Comparison of ENCODE assay signal across 7 cellular contexts in the genomic region with DNA sequence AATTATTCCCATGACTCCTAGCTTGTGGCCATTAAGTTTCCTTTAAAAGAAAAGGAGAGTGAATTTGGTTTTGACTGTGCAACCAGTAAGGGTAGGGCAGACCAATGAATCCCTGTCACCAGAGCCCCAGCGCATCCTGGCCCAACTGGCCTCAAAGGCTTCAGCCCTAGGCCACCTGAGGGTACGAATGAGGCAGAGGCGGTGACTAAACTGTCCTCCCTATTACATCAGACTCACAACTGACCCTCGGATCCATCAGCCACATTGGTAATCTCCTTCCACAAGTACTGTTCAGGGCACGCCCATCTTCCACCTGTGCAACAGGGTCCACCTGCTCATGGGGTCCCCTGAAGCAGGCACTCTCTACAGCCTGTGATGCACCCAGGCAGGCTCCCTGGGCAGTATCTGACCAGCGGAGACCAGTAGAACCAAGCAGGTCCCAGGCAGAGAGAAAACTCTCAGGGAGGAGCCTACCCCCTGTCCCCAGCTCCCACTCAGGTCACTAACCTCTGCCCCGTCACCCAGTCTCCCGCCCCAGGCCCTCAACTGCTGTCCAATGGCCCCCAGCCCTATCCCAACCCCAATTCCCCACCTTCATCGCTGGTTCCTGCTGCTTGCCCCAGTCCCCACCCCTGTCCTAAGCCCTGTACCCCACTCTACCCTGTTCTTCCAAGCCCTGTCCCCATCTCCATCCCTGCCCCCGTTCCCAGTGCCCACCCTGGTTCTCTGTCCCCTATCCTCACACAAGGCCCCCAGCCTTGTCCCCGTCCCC. TPM values are rescaled to one million over a fixed set of nuclear protein-coding genes. Genes with fewer than 3 reads are reported as not detected.
DNase-seq lines count a peak whose midpoint lies in the region; ATAC-seq and TF ChIP-seq lines count a peak whose summit lies in the region.

No MANE protein-coding gene starts in this region.

- H3K23ac ChIP-seq in IMR-90 (ENCODE audit: low read depth, low read length), result peak overlapping the region; percentile 71; the same call in 1 of the 2 replicates

- H3K4me2 ChIP-seq in IMR-90 (ENCODE audit: low read depth, low read length), result peak overlapping the region; percentile 92

- H3K4me3 Mint-ChIP-seq in activated naive CD8-positive, alpha-beta T cell treated with anti-CD3 and anti-CD28 coated beads, Interleukin-2, amount 10 ng/mL, durations not matched to agents 7 days and 5 days, result peak overlapping the region; percentile 90
- H3K4me3 Mint-ChIP-seq in immature natural killer cell, result peak overlapping the region; percentile 68 to 90 (median 84)

- no peak for ATAC-seq in IMR-90 (ENCODE audit: low read depth)
- no peak for ATAC-seq in activated naive CD8-positive, alpha-beta T cell treated with anti-CD3 and anti-CD28 coated beads, Interleukin-2, amount 10 ng/mL, durations not matched to agents 7 days and 5 days (ENCODE audit: low read depth)
- no peak for ATAC-seq in GM21723 (IDR thresholded peaks at IDR 0.05; ENCODE audit: unreplicated experiment)
- no peak for ATAC-seq in GM19023 (IDR thresholded peaks at IDR 0.05; ENCODE audit: unreplicated experiment)
- no peak for ATAC-seq in HG02981 (IDR thresholded peaks at IDR 0.05; ENCODE audit: unreplicated experiment)

- peaks cover 13% of the 10 kb centered on the region for H4K20me1 ChIP-seq in IMR-90 (ENCODE audit: insufficient read depth, low read length)

- no peak overlapping the region for H4K5ac ChIP-seq in IMR-90 (ENCODE audit: low read depth, low read length)

- peaks cover 7% of the 10 kb centered on the region for H3K36me3 Mint-ChIP-seq in activated naive CD8-positive, alpha-beta T cell treated with anti-CD3 and anti-CD28 coated beads, Interleukin-2, amount 10 ng/mL, durations not matched to agents 7 days and 5 days
- peaks cover 3 to 4% (median 3%) of the 10 kb centered on the region in 3 donors for H3K36me3 Mint-ChIP-seq in immature natural killer cell

- no peak overlapping the region for H2BK120ac ChIP-seq in IMR-90 (ENCODE audit: low read depth, low read length)

- H3K27ac ChIP-seq in IMR-90 (ENCODE audit: insufficient read depth, low read length) (peak overlapping the region; percentile 76), subcutaneous abdominal adipose tissue (ENCODE audit: low read depth, low read length) (no peak overlapping the region)

- H3K79me1 ChIP-seq in IMR-90 (ENCODE audit: low read depth in 1 of 2, low read length in 2 of 2), result peaks cover 16 to 48% of the 10 kb centered on the region in 2 experiments

- TF ChIP-seq RAD21 in IMR-90 (IDR thresholded peaks at IDR 0.05; ENCODE audit: low read length), result no peak

- H3K14ac ChIP-seq in IMR-90 (replicated peaks; ENCODE audit: low read depth, low read length), result peak overlapping the region; percentile 63

- H2AK9ac ChIP-seq in IMR-90 (replicated peaks; ENCODE audit: low read depth, low read length, poor library complexity), result peak overlapping the region; percentile 90

- H3K27ac Mint-ChIP-seq in activated naive CD8-positive, alpha-beta T cell treated with anti-CD3 and anti-CD28 coated beads, Interleukin-2, amount 10 ng/mL, durations not matched to agents 7 days and 5 days, result peak overlapping the region; percentile 85
- H3K27ac Mint-ChIP-seq in immature natural killer cell, result peak overlapping the region; percentile 35 to 92 (median 80)

- H3K18ac ChIP-seq in IMR-90 (ENCODE audit: low read depth, low read length), result no peak overlapping the region

- no peak overlapping the region for H2BK15ac ChIP-seq in IMR-90 (ENCODE audit: low read depth, low read length)

- no peak overlapping the region; a peak in 1 of 4 replicates for H4K8ac ChIP-seq in IMR-90 (ENCODE audit: low read depth in 2 of 2, low read length in 2 of 2)

- no peak for DNase-seq in IMR-90
- no peak for DNase-seq in activated naive CD8-positive, alpha-beta T cell treated with anti-CD3 and anti-CD28 coated beads, Interleukin-2, amount 10 ng/mL, durations not matched to agents 7 days and 5 days
- DNase-seq in immature natural killer cell, result no peak

- H4K91ac ChIP-seq in IMR-90 (ENCODE audit: insufficient read depth, low read depth, low read length), result no peak overlapping the region

- dilution Hi-C loops in IMR-90 (cut with HindIII; ENCODE audit: low sequenced_read_pairs, unreplicated experiment), result no loop called here

- H2BK20ac ChIP-seq in IMR-90 (ENCODE audit: low read depth, low read length), result no peak overlapping the region

- WGBS in IMR-90 (ENCODE audit: extremely low coverage in 2 of 2, insufficient read length in 1 of 2), 2 experiments, result 53% methylated on average over 4 of the region's 11 CpGs; no CpG with 5 or more reads in 1 of the 2 experiments

- no peak for TF ChIP-seq CTCF in IMR-90 (conservative IDR thresholded peaks at IDR 0.05; ENCODE audit: low read depth, low read length)

- peaks cover 5% of the 10 kb centered on the region for H3K9me1 ChIP-seq in IMR-90 (ENCODE audit: insufficient read depth, low read length)

- H3K4me3 ChIP-seq in IMR-90 (ENCODE audit: insufficient read depth, low read depth, low read length), result peak overlapping the region; percentile 71
- H3K4me3 ChIP-seq in subcutaneous abdominal adipose tissue (ENCODE audit: low read depth in 1 of 5, low read length in 5 of 5), result peak overlapping the region; percentile 65 to 85 (median 81)

- peaks cover 37% of the 10 kb centered on the region for H3K36me3 ChIP-seq in IMR-90 (ENCODE audit: control insufficient read depth, insufficient read depth, low read length)
- peaks cover 0 to 37% (median 34%) of the 10 kb centered on the region in 5 donors for H3K36me3 ChIP-seq in subcutaneous abdominal adipose tissue (ENCODE audit: control insufficient read depth in 5 of 5, insufficient read depth in 5 of 5, low read length in 5 of 5)

- H3K27me3 ChIP-seq in IMR-90 (ENCODE audit: control insufficient read depth, insufficient read depth, low read length) (no peaks in the 10 kb centered on the region), subcutaneous abdominal adipose tissue (ENCODE audit: control insufficient read depth in 5 of 5, insufficient read depth in 4 of 5, low read length in 5 of 5) (no peaks in the 10 kb centered on the region)

- H2BK5ac ChIP-seq in IMR-90 (ENCODE audit: low read depth, low read length, poor library complexity, severe bottlenecking), result no peak overlapping the region

- H3K4me1 ChIP-seq in IMR-90 (ENCODE audit: control insufficient read depth, insufficient read depth, low read length) (peaks cover 3% of the 10 kb centered on the region), subcutaneous abdominal adipose tissue (ENCODE audit: control insufficient read depth in 5 of 5, insufficient read depth in 5 of 5, low read length in 5 of 5) (peaks cover 2 to 23% (median 19%) of the 10 kb centered on the region in 5 donors)

- H3K56ac ChIP-seq in IMR-90 (ENCODE audit: extremely low read depth, insufficient read depth, low read length), result no peak overlapping the region

- H3K27me3 Mint-ChIP-seq in activated naive CD8-positive, alpha-beta T cell treated with anti-CD3 and anti-CD28 coated beads, Interleukin-2, amount 10 ng/mL, durations not matched to agents 7 days and 5 days, result no peaks in the 10 kb centered on the region
- H3K27me3 Mint-ChIP-seq in immature natural killer cell (ENCODE audit: low read depth in 3 of 3), result peaks cover 0 to 3% (median 3%) of the 10 kb centered on the region in 3 donors

- peaks cover 2% of the 10 kb centered on the region; the same call in 1 of the 2 replicates for H3K9me3 ChIP-seq in IMR-90 (ENCODE audit: control insufficient read depth, insufficient read depth, low read length)
- peaks cover 0 to 3% (median 0%) of the 10 kb centered on the region in 5 donors for H3K9me3 ChIP-seq in subcutaneous abdominal adipose tissue (ENCODE audit: control insufficient read depth in 5 of 5, low read length in 5 of 5)

- peak overlapping the region; percentile 51 for H2AK5ac ChIP-seq in IMR-90 (ENCODE audit: low read depth, low read length)

- H2AFZ ChIP-seq in IMR-90 (replicated peaks; ENCODE audit: low read length, poor library complexity), result peak overlapping the region; percentile 7

- H3K4ac ChIP-seq in IMR-90 (ENCODE audit: low read depth, low read length), result peak overlapping the region; percentile 59; the same call in 1 of the 2 replicates

- peaks cover 14% of the 10 kb centered on the region for H3K4me1 Mint-ChIP-seq in activated naive CD8-positive, alpha-beta T cell treated with anti-CD3 and anti-CD28 coated beads, Interleukin-2, amount 10 ng/mL, durations not matched to agents 7 days and 5 days
- H3K4me1 Mint-ChIP-seq in immature natural killer cell, result peaks cover 23 to 25% of the 10 kb centered on the region in 2 donors

- in situ Hi-C loops in IMR-90 (cut with MboI; ENCODE audit: low sequenced_read_pairs), result no loop called here

- no TSS peak for BruUV-seq in IMR-90 (replicated peaks; lab: Mats Ljungman, UMichigan)

- CTCF ChIA-PET in IMR-90 (lab: Yijun Ruan, JAX), result no interaction called here

- no peak for TF ChIP-seq POLR2A in IMR-90 (IDR thresholded peaks at IDR 0.05; ENCODE audit: low read depth, low read length)

- intact Hi-C loops in IMR-90 (cut with micrococcal nuclease), result no loop called here

- POLR2A ChIA-PET in IMR-90 (lab: Charles Lee; ENCODE audit: unreplicated experiment), result no interaction called here
- POLR2A ChIA-PET in activated naive CD8-positive, alpha-beta T cell treated with anti-CD3 and anti-CD28 coated beads, Interleukin-2, amount 10 ng/mL, durations not matched to agents 7 days and 5 days (lab: Charles Lee), result interaction anchor here (0.6 to 1.2 kb wide), 3 partner anchors 14 to 22 kb away, joined by 3 to 4 read pairs (median 4); a partner anchor contains a TSS

- no peaks in the 10 kb centered on the region for H3K9me3 Mint-ChIP-seq in activated naive CD8-positive, alpha-beta T cell treated with anti-CD3 and anti-CD28 coated beads, Interleukin-2, amount 10 ng/mL, durations not matched to agents 7 days and 5 days
- H3K9me3 Mint-ChIP-seq in immature natural killer cell, result no peaks in the 10 kb centered on the region

- H3K9ac ChIP-seq in IMR-90 (ENCODE audit: low read depth, low read length) (peak overlapping the region; percentile 68), subcutaneous abdominal adipose tissue (ENCODE audit: low read length in 5 of 5) (peak overlapping the region; percentile 44 to 88 (median 83))

RNA-seq across cellular contexts. Expression of a gene that starts 0.9 kb away (rescaled TPM):
- total RNA-seq in IMR-90 (2012; rRNA removed), result 279 and 538 TPM in 2 replicates
- 701 and 703 TPM in 2 replicates for polyA plus RNA-seq in IMR-90 (2012; rRNA removed)
- 514 and 713 TPM in 2 replicates for polyA plus RNA-seq in IMR-90 (2012; cell fraction: cytosol; rRNA removed)
- polyA plus RNA-seq in IMR-90 (2012; cell fraction: nucleus; rRNA removed; ENCODE audit: low replicate concordance), result 248 and 634 TPM in 2 replicates
- total RNA-seq in activated naive CD8-positive, alpha-beta T cell treated with anti-CD3 and anti-CD28 coated beads, Interleukin-2, amount 10 ng/mL, durations not matched to agents 7 days and 5 days, result 100 to 1,000 TPM; 289 to 297 TPM
- 100 to 1,000 TPM; 309 to 463 (median 411) TPM for polyA plus RNA-seq in immature natural killer cell

RNA-seq across cellular contexts. Expression of a gene that starts 13.0 kb away (rescaled TPM):
- 0.18 and 0.28 TPM in 2 replicates for total RNA-seq in IMR-90 (2012; rRNA removed)
- polyA plus RNA-seq in IMR-90 (2012; rRNA removed) (3.5 and 5.0 TPM in 2 replicates), immature natural killer cell (under 1 TPM in 1 of 3 donors, not detected in 2; 0.19 TPM)
- polyA plus RNA-seq in IMR-90 (2012; cell fraction: cytosol; rRNA removed), result 1.2 and 2.7 TPM in 2 replicates
- polyA plus RNA-seq in IMR-90 (2012; cell fraction: nucleus; rRNA removed; ENCODE audit: low replicate concordance), result 36.8 and 106 TPM in 2 replicates
- 10 to 100 TPM; 16.6 to 18.0 TPM for total RNA-seq in activated naive CD8-positive, alpha-beta T cell treated with anti-CD3 and anti-CD28 coated beads, Interleukin-2, amount 10 ng/mL, durations not matched to agents 7 days and 5 days

RNA-seq across cellular contexts. Expression of a gene that starts 16.0 kb away (rescaled TPM):
- total RNA-seq in IMR-90 (2012; rRNA removed), result 70.3 and 79.8 TPM in 2 replicates
- 214 and 338 TPM in 2 replicates for polyA plus RNA-seq in IMR-90 (2012; rRNA removed)
- 216 and 420 TPM in 2 replicates for polyA plus RNA-seq in IMR-90 (2012; cell fraction: cytosol; rRNA removed)
- 195 and 363 TPM in 2 replicates for polyA plus RNA-seq in IMR-90 (2012; cell fraction: nucleus; rRNA removed; ENCODE audit: low replicate concordance)
- total RNA-seq in activated naive CD8-positive, alpha-beta T cell treated with anti-CD3 and anti-CD28 coated beads, Interleukin-2, amount 10 ng/mL, durations not matched to agents 7 days and 5 days, result 10 to 100 TPM; 80.5 to 89.0 TPM
- polyA plus RNA-seq in immature natural killer cell, result 100 to 1,000 TPM; 127 to 212 (median 166) TPM

RNA-seq across cellular contexts. Expression of a gene that starts 21.1 kb away (rescaled TPM):
- 5.8 and 6.6 TPM in 2 replicates for total RNA-seq in IMR-90 (2012; rRNA removed)
- polyA plus RNA-seq in IMR-90 (2012; rRNA removed) (12.0 and 12.9 TPM in 2 replicates), immature natural killer cell (10 to 100 TPM in 2 of 3 donors, 1 to 10 TPM in 1; 7.6 to 32.7 (median 11.0) TPM)
- polyA plus RNA-seq in IMR-90 (2012; cell fraction: cytosol; rRNA removed), result 11.5 and 13.1 TPM in 2 replicates
- 21.4 and 48.2 TPM in 2 replicates for polyA plus RNA-seq in IMR-90 (2012; cell fraction: nucleus; rRNA removed; ENCODE audit: low replicate concordance)
- total RNA-seq in activated naive CD8-positive, alpha-beta T cell treated with anti-CD3 and anti-CD28 coated beads, Interleukin-2, amount 10 ng/mL, durations not matched to agents 7 days and 5 days, result 10 to 100 TPM; 44.0 to 52.1 TPM

RNA-seq across cellular contexts. Expression of a gene that starts 22.9 kb away (rescaled TPM):
- total RNA-seq in IMR-90 (2012; rRNA removed), result 0.18 and 0.28 TPM in 2 replicates
- polyA plus RNA-seq in IMR-90 (2012; rRNA removed) (1.5 and 1.9 TPM in 2 replicates), immature natural killer cell (under 1 TPM; 0.09 to 1.00 (median 0.82) TPM)
- 0.62 and 0.77 TPM in 2 replicates for polyA plus RNA-seq in IMR-90 (2012; cell fraction: cytosol; rRNA removed)
- polyA plus RNA-seq in IMR-90 (2012; cell fraction: nucleus; rRNA removed; ENCODE audit: low replicate concordance), result 9.3 and 21.4 TPM in 2 replicates
- 1 to 10 TPM; 6.6 to 6.7 TPM for total RNA-seq in activated naive CD8-positive, alpha-beta T cell treated with anti-CD3 and anti-CD28 coated beads, Interleukin-2, amount 10 ng/mL, durations not matched to agents 7 days and 5 days

Comparison
In these comparisons a context has a peak if more than half of its experiments do, and no peak if none do; other contexts are left out.
1. RNA of a gene that starts 13.0 kb away (total RNA-seq): 16.6 to 18.0 TPM in activated naive CD8-positive, alpha-beta T cell treated with anti-CD3 and anti-CD28 coated beads, Interleukin-2, amount 10 ng/mL, durations not matched to agents 7 days and 5 days; 0.18 to 0.28 TPM in IMR-90; every median in the first group is over 10 times any median in the second.